In genomic region chr14:68336165-68336564, GRCh38 we compare ENCODE assay signal across 30 cellular contexts.
"Had no signal": no experiment of that assay in that cellular context is flagged by ENCODE, and none has a peak within 500 bp of the region (broad histone marks: within the 10 kb centered on the region; RNA-seq: fewer than 3 reads in every experiment).

No MANE protein-coding gene starts in this region.

- H3K4me3 ChIP-seq: colonic mucosa, esophagus squamous epithelium, gastroesophageal sphincter, heart right ventricle had no signal

- H3K36me3 ChIP-seq: brain microvascular endothelial cell, colonic mucosa, esophagus squamous epithelium, gastroesophageal sphincter, heart right ventricle had no signal

- H3K4me1 Mint-ChIP-seq: activated CD8-positive, alpha-beta memory T cell treated with anti-CD3 and anti-CD28 coated beads, Interleukin-2, amount 10 ng/mL, durations not matched to agents 7 days and 5 days had no signal

- DNase-seq: activated CD4-positive, alpha-beta memory T cell treated with anti-CD3 and anti-CD28 coated beads for 36 hours; activated CD4-positive, alpha-beta T cell treated with anti-CD3 and anti-CD28 coated beads for 36 hours; activated CD4-positive, alpha-beta T cell treated with anti-CD3 and anti-CD28 coated beads, Interleukin-2, amount 10 ng/mL, durations not matched to agents 24 days and 14 days; activated CD4-positive, CD25-positive, alpha-beta regulatory T cell; activated CD4-positive, CD25-positive, alpha-beta regulatory T cell treated with anti-CD3 and anti-CD28 coated beads, Interleukin-2, amount 50 U/mL, for 72 hours; activated CD8-positive, alpha-beta memory T cell treated with anti-CD3 and anti-CD28 coated beads, Interleukin-2, amount 10 ng/mL, durations not matched to agents 7 days and 5 days; activated CD8-positive, alpha-beta memory T cell treated with anti-CD3 and anti-CD28 coated beads, Interleukin-2, amount 50 U/mL, for 4 hours; activated CD8-positive, alpha-beta T cell treated with anti-CD3 and anti-CD28 coated beads, Interleukin-2, amount 10 ng/mL, durations not matched to agents 7 days and 5 days; activated gamma-delta T cell; activated naive CD4-positive, alpha-beta T cell; activated naive CD4-positive, alpha-beta T cell treated with anti-CD3 and anti-CD28 coated beads, Interleukin-2, amount 10 ng/mL, durations not matched to agents 7 days and 5 days; activated naive CD8-positive, alpha-beta T cell treated with anti-CD3 and anti-CD28 coated beads, Interleukin-2, amount 10 ng/mL, durations not matched to agents 7 days and 5 days; activated T-cell treated with anti-CD3 and anti-CD28 coated beads, Interleukin-2, amount 50 U/mL, for 1 hour; activated T-cell treated with anti-CD3 and anti-CD28 coated beads, Interleukin-2, amount 50 U/mL, for 48 hours; brain microvascular endothelial cell; caudate nucleus; cerebellar nuclear complex; colonic mucosa; effector CD8-positive, alpha-beta T cell; esophagus squamous epithelium; foreskin melanocyte; heart right ventricle; T-helper 2 cell had no signal

- H3K4me1 ChIP-seq: colonic mucosa had no signal

- ATAC-seq: activated CD4-positive, alpha-beta T cell treated with anti-CD3 and anti-CD28 coated beads for 36 hours; activated CD8-positive, alpha-beta memory T cell treated with anti-CD3 and anti-CD28 coated beads, Interleukin-2, amount 10 ng/mL, durations not matched to agents 7 days and 5 days; activated CD8-positive, alpha-beta T cell treated with anti-CD3 and anti-CD28 coated beads, Interleukin-2, amount 10 ng/mL, durations not matched to agents 7 days and 5 days; activated naive CD4-positive, alpha-beta T cell treated with anti-CD3 and anti-CD28 coated beads, Interleukin-2, amount 50 U/mL, for 72 hours; gastroesophageal sphincter; heart right ventricle had no signal

- H3K27me3 Mint-ChIP-seq: activated CD4-positive, alpha-beta memory T cell treated with anti-CD3 and anti-CD28 coated beads for 36 hours; activated CD4-positive, alpha-beta T cell treated with anti-CD3 and anti-CD28 coated beads for 36 hours; activated CD8-positive, alpha-beta memory T cell treated with anti-CD3 and anti-CD28 coated beads, Interleukin-2, amount 10 ng/mL, durations not matched to agents 7 days and 5 days; activated naive CD4-positive, alpha-beta T cell treated with anti-CD3 and anti-CD28 coated beads, Interleukin-2, amount 10 ng/mL, durations not matched to agents 7 days and 5 days; activated naive CD8-positive, alpha-beta T cell treated with anti-CD3 and anti-CD28 coated beads, Interleukin-2, amount 10 ng/mL, durations not matched to agents 7 days and 5 days had no signal

- H3K9me3 ChIP-seq: colonic mucosa, esophagus squamous epithelium, gastroesophageal sphincter, heart right ventricle had no signal

- FAIRE-seq: astrocyte, endometrium, endothelial cell of umbilical vein had no signal

- H3K27ac Mint-ChIP-seq: activated CD4-positive, alpha-beta memory T cell treated with anti-CD3 and anti-CD28 coated beads for 36 hours; activated CD4-positive, alpha-beta T cell treated with anti-CD3 and anti-CD28 coated beads for 36 hours; activated CD4-positive, alpha-beta T cell treated with anti-CD3 and anti-CD28 coated beads, Interleukin-2, amount 10 ng/mL, durations not matched to agents 24 days and 14 days; activated CD8-positive, alpha-beta memory T cell treated with anti-CD3 and anti-CD28 coated beads, Interleukin-2, amount 10 ng/mL, durations not matched to agents 7 days and 5 days; activated CD8-positive, alpha-beta T cell treated with anti-CD3 and anti-CD28 coated beads, Interleukin-2, amount 10 ng/mL, durations not matched to agents 7 days and 5 days; activated naive CD4-positive, alpha-beta T cell treated with anti-CD3 and anti-CD28 coated beads, Interleukin-2, amount 10 ng/mL, durations not matched to agents 7 days and 5 days; activated naive CD4-positive, alpha-beta T cell treated with anti-CD3 and anti-CD28 coated beads, Interleukin-2, amount 50 U/mL, for 72 hours; activated naive CD8-positive, alpha-beta T cell treated with anti-CD3 and anti-CD28 coated beads, Interleukin-2, amount 10 ng/mL, durations not matched to agents 7 days and 5 days; activated T-helper 1 cell treated with anti-CD3 and anti-CD28 coated beads, Interleukin-12 subunit alpha, Interleukin-12 subunit beta, Interleukin-2, Interleukin-4 antibody, amounts not matched to agents 30 ng/mL and 10 ng/mL and 1 ng/mL, durations not matched to agents 14 hours and 24 hours and 36 hours had no signal

- H3K27ac ChIP-seq: brain microvascular endothelial cell, colonic mucosa, epithelial cell of prostate, esophagus squamous epithelium, gastroesophageal sphincter, heart right ventricle had no signal

- H3K27me3 ChIP-seq: brain microvascular endothelial cell, colonic mucosa, esophagus squamous epithelium, gastroesophageal sphincter, heart right ventricle had no signal

- H3K9me3 Mint-ChIP-seq: activated CD4-positive, alpha-beta memory T cell treated with anti-CD3 and anti-CD28 coated beads for 36 hours; activated CD4-positive, alpha-beta T cell treated with anti-CD3 and anti-CD28 coated beads, Interleukin-2, amount 10 ng/mL, durations not matched to agents 24 days and 14 days; activated naive CD4-positive, alpha-beta T cell treated with anti-CD3 and anti-CD28 coated beads, Interleukin-2, amount 10 ng/mL, durations not matched to agents 7 days and 5 days; activated naive CD4-positive, alpha-beta T cell treated with anti-CD3 and anti-CD28 coated beads, Interleukin-2, amount 50 U/mL, for 72 hours; activated naive CD8-positive, alpha-beta T cell treated with anti-CD3 and anti-CD28 coated beads, Interleukin-2, amount 10 ng/mL, durations not matched to agents 7 days and 5 days; activated T-helper 1 cell treated with anti-CD3 and anti-CD28 coated beads, Interleukin-12 subunit alpha, Interleukin-12 subunit beta, Interleukin-2, Interleukin-4 antibody, amounts not matched to agents 30 ng/mL and 10 ng/mL and 1 ng/mL, durations not matched to agents 14 hours and 24 hours and 36 hours had no signal

- H3K4me3 Mint-ChIP-seq: activated CD4-positive, alpha-beta memory T cell treated with anti-CD3 and anti-CD28 coated beads for 36 hours; activated CD4-positive, alpha-beta T cell treated with anti-CD3 and anti-CD28 coated beads for 36 hours; activated CD4-positive, alpha-beta T cell treated with anti-CD3 and anti-CD28 coated beads, Interleukin-2, amount 10 ng/mL, durations not matched to agents 24 days and 14 days; activated CD8-positive, alpha-beta memory T cell treated with anti-CD3 and anti-CD28 coated beads, Interleukin-2, amount 10 ng/mL, durations not matched to agents 7 days and 5 days; activated CD8-positive, alpha-beta T cell treated with anti-CD3 and anti-CD28 coated beads, Interleukin-2, amount 10 ng/mL, durations not matched to agents 7 days and 5 days; activated naive CD4-positive, alpha-beta T cell treated with anti-CD3 and anti-CD28 coated beads, Interleukin-2, amount 10 ng/mL, durations not matched to agents 7 days and 5 days; activated naive CD8-positive, alpha-beta T cell treated with anti-CD3 and anti-CD28 coated beads, Interleukin-2, amount 10 ng/mL, durations not matched to agents 7 days and 5 days; activated T-helper 1 cell treated with anti-CD3 and anti-CD28 coated beads, Interleukin-12 subunit alpha, Interleukin-12 subunit beta, Interleukin-2, Interleukin-4 antibody, amounts not matched to agents 30 ng/mL and 10 ng/mL and 1 ng/mL, durations not matched to agents 14 hours and 24 hours and 36 hours had no signal
